27 cellular contexts compared by ENCODE assay signal in the genomic region with DNA sequence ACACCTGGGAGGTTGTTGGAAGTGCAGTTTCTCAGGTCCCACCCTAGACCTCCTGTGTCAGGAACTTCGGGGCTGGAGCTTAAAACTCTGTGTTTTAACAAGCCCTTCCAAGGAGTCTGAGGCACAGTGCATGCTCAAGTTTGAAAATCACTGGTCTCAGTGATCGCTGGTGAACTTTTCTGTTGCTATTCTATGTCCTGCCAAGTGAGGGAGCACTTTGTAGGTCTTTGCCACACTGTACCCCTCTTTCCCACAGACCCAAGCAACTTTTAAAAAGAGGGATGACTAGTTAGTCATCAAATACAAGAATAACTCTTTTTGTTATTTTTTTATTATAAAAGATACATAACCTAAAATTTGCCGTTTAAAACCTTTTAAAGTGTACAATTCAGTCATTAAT.
DNase-seq lines count a peak whose midpoint lies in the region; ATAC-seq and TF ChIP-seq lines count a peak whose summit lies in the region.
"Had no signal": no experiment of that assay in that cellular context is flagged by ENCODE, and none has a peak within 500 bp of the region (broad histone marks: within the 10 kb centered on the region; RNA-seq: fewer than 3 reads in every experiment).

No MANE protein-coding gene starts in this region.

- H3K9me3 ChIP-seq in breast epithelium (peaks cover 7 to 32% of the 10 kb centered on the region in 2 donors), endodermal cell (ENCODE audit: control insufficient read depth, low read length) (peaks cover 33% of the 10 kb centered on the region), Caco-2 (no peaks in the 10 kb centered on the region)

- TF ChIP-seq POLR2A in breast epithelium (IDR thresholded peaks at IDR 0.05), result no peak

- 56 to 77% methylated on average over 2 to 3 of the region's 3 CpGs for WGBS in endodermal cell (ENCODE audit: insufficient coverage in 1 of 2, insufficient read length in 1 of 2), 2 experiments

- H3K9me3 Mint-ChIP-seq in MCF 10A (ENCODE audit: unreplicated experiment) (peaks cover 15% of the 10 kb centered on the region), endodermal cell (peaks cover 55% of the 10 kb centered on the region), type B pancreatic cell (peaks cover 18% of the 10 kb centered on the region), Caco-2 (ENCODE audit: unreplicated experiment) (peaks cover 17% of the 10 kb centered on the region)
- H3K9me3 Mint-ChIP-seq in activated CD8-positive, alpha-beta T cell treated with anti-CD3 and anti-CD28 coated beads, Interleukin-2, amount 10 ng/mL, durations not matched to agents 7 days and 5 days (ENCODE audit: insufficient read depth), result peaks cover 6% of the 10 kb centered on the region

- CTCF ChIA-PET in MCF 10A (lab: Yijun Ruan, JAX) (interaction anchor here (0.5 to 1.0 kb wide), 2 partner anchors 18 to 531 kb away, joined by 3 to 4 read pairs; no protein-coding TSS in a partner anchor), Caco-2 (lab: Charles Lee) (no interaction called here)
- CTCF ChIA-PET in activated CD8-positive, alpha-beta T cell treated with anti-CD3 and anti-CD28 coated beads, Interleukin-2, amount 10 ng/mL, durations not matched to agents 7 days and 5 days (lab: Charles Lee), result no interaction called here

- H3K36me3 ChIP-seq in breast epithelium (no peaks in the 10 kb centered on the region), endodermal cell (ENCODE audit: control insufficient read depth, insufficient read depth, low read length) (no peaks in the 10 kb centered on the region), Caco-2 (ENCODE audit: control insufficient read depth, insufficient read depth, low read length) (no peaks in the 10 kb centered on the region)

- ATAC-seq in activated CD8-positive, alpha-beta T cell treated with anti-CD3 and anti-CD28 coated beads, Interleukin-2, amount 10 ng/mL, durations not matched to agents 7 days and 5 days, result no peak
- no peak for ATAC-seq in HG03045 (IDR thresholded peaks at IDR 0.05; ENCODE audit: unreplicated experiment)
- ATAC-seq: activated T-cell treated with anti-CD3 and anti-CD28 coated beads, Interleukin-2, amount 50 U/mL, for 4 hours; body of pancreas had no signal

- H3K4me1 Mint-ChIP-seq in MCF 10A (ENCODE audit: insufficient read depth, unreplicated experiment) (no peaks in the 10 kb centered on the region), endodermal cell (no peaks in the 10 kb centered on the region), type B pancreatic cell (ENCODE audit: unreplicated experiment) (peaks cover 5% of the 10 kb centered on the region), Caco-2 (ENCODE audit: low read depth, unreplicated experiment) (no peaks in the 10 kb centered on the region)
- no peaks in the 10 kb centered on the region for H3K4me1 Mint-ChIP-seq in activated CD8-positive, alpha-beta T cell treated with anti-CD3 and anti-CD28 coated beads, Interleukin-2, amount 10 ng/mL, durations not matched to agents 7 days and 5 days (ENCODE audit: low read depth)
- H3K4me1 Mint-ChIP-seq: CD8-positive, alpha-beta memory T cell had no signal

- TF ChIP-seq CTCF in MCF 10A (IDR thresholded peaks at IDR 0.05; ENCODE audit: unreplicated experiment) (peak; percentile 15), breast epithelium (IDR thresholded peaks at IDR 0.05) (no peak), endodermal cell (conservative IDR thresholded peaks at IDR 0.05) (peak; percentile 67), type B pancreatic cell (conservative IDR thresholded peaks at IDR 0.05) (peak; percentile 31), Caco-2 (IDR thresholded peaks at IDR 0.05; ENCODE audit: insufficient read depth in 1 of 2, low read depth in 1 of 2, low read length in 1 of 2, severe bottlenecking in 1 of 2, unreplicated experiment in 1 of 2) (peak in 1 of 2 experiments; percentile 15)

- H3K9ac ChIP-seq in endodermal cell (ENCODE audit: extremely low read depth, low read length, poor library complexity, severe bottlenecking), result no peak overlapping the region

- intact Hi-C loops in MCF 10A (cut with micrococcal nuclease) (no loop called here), breast epithelium (cut with DNase I; ENCODE audit: low total_unique reads) (no loop called here), Caco-2 (cut with micrococcal nuclease; ENCODE audit: unreplicated experiment) (no loop called here)

- no peaks in the 10 kb centered on the region for H3K4me1 ChIP-seq in breast epithelium
- H3K4me1 ChIP-seq in endodermal cell (ENCODE audit: control insufficient read depth, insufficient read depth, low read length), result no peaks in the 10 kb centered on the region
- no peaks in the 10 kb centered on the region for H3K4me1 ChIP-seq in Caco-2
- H3K4me1 ChIP-seq: body of pancreas had no signal

- H3K4me3 Mint-ChIP-seq in MCF 10A (ENCODE audit: unreplicated experiment) (no peak overlapping the region), endodermal cell (no peak overlapping the region), type B pancreatic cell (no peak overlapping the region), Caco-2 (ENCODE audit: unreplicated experiment) (no peak overlapping the region)
- H3K4me3 Mint-ChIP-seq in activated CD8-positive, alpha-beta T cell treated with anti-CD3 and anti-CD28 coated beads, Interleukin-2, amount 10 ng/mL, durations not matched to agents 7 days and 5 days, result no peak overlapping the region
- H3K4me3 Mint-ChIP-seq: activated T-cell treated with anti-CD3 and anti-CD28 coated beads, Interleukin-2, amount 50 U/mL, for 4 hours; CD8-positive, alpha-beta memory T cell had no signal

- H3K4me3 ChIP-seq in breast epithelium (no peak overlapping the region), endodermal cell (ENCODE audit: low read length) (no peak overlapping the region), Caco-2 (ENCODE audit: low read depth, low read length) (no peak overlapping the region)
- H3K4me3 ChIP-seq: body of pancreas, skin epidermis had no signal

- no peaks in the 10 kb centered on the region for H3K27me3 ChIP-seq in breast epithelium
- no peaks in the 10 kb centered on the region for H3K27me3 ChIP-seq in endodermal cell (ENCODE audit: control insufficient read depth, insufficient read depth, low read length, poor library complexity, severe bottlenecking)
- H3K27me3 ChIP-seq in Caco-2 (replicated peaks; ENCODE audit: control insufficient read depth, insufficient read depth, low read length), result no peaks in the 10 kb centered on the region
- H3K27me3 ChIP-seq: body of pancreas had no signal

- no peak for DNase-seq in MCF 10A (ENCODE audit: unreplicated experiment)
- no peak for DNase-seq in breast epithelium (ENCODE audit: low spot score in 2 of 2)
- peak; percentile 10 for DNase-seq in NAMALWA (ENCODE audit: low spot score)
- DNase-seq in endodermal cell, result no peak
- no peak for DNase-seq in type B pancreatic cell (ENCODE audit: extremely low spot score, unreplicated experiment)
- no peak for DNase-seq in activated CD8-positive, alpha-beta T cell treated with anti-CD3 and anti-CD28 coated beads, Interleukin-2, amount 10 ng/mL, durations not matched to agents 7 days and 5 days
- no peak for DNase-seq in Caco-2
- DNase-seq: activated CD4-positive, alpha-beta T cell treated with anti-CD3 and anti-CD28 coated beads for 48 hours; activated naive CD4-positive, alpha-beta T cell; activated T-cell treated with anti-CD3 and anti-CD28 coated beads, Interleukin-2, amount 50 U/mL, for 4 hours; AML-193; body of pancreas; CD8-positive, alpha-beta memory T cell; DMS79; head of caudate nucleus; KBM-7; mesendoderm; NCI-H2029 treated with DMSO at 0.1 percent for 48 hours; NCI-H82; occipital lobe; OCI-M1; SHP77 treated with DMSO at 0.1 percent for 48 hours; stimulated activated CD4-positive, alpha-beta T cell treated with anti-CD3 and anti-CD28 coated beads, Interleukin-2, amount 100 ng/mL, for 24 hours; substantia nigra had no signal

- POLR2A ChIA-PET in MCF 10A (lab: Yijun Ruan, JAX) (no interaction called here), Caco-2 (lab: Charles Lee) (no interaction called here)
- POLR2A ChIA-PET in activated CD8-positive, alpha-beta T cell treated with anti-CD3 and anti-CD28 coated beads, Interleukin-2, amount 10 ng/mL, durations not matched to agents 7 days and 5 days (lab: Charles Lee), result no interaction called here

- no peaks in the 10 kb centered on the region for H3K36me3 Mint-ChIP-seq in MCF 10A (ENCODE audit: insufficient read depth, unreplicated experiment)
- H3K36me3 Mint-ChIP-seq in endodermal cell (ENCODE audit: low read depth), result no peaks in the 10 kb centered on the region
- H3K36me3 Mint-ChIP-seq in type B pancreatic cell, result no peaks in the 10 kb centered on the region
- no peaks in the 10 kb centered on the region for H3K36me3 Mint-ChIP-seq in activated CD8-positive, alpha-beta T cell treated with anti-CD3 and anti-CD28 coated beads, Interleukin-2, amount 10 ng/mL, durations not matched to agents 7 days and 5 days (ENCODE audit: low read depth)
- H3K36me3 Mint-ChIP-seq in Caco-2 (ENCODE audit: insufficient read depth, unreplicated experiment), result no peaks in the 10 kb centered on the region

- H3K27ac Mint-ChIP-seq in MCF 10A (ENCODE audit: low read depth, unreplicated experiment) (no peak overlapping the region), endodermal cell (no peak overlapping the region), type B pancreatic cell (no peak overlapping the region), Caco-2 (ENCODE audit: unreplicated experiment) (no peak overlapping the region)
- H3K27ac Mint-ChIP-seq in activated CD8-positive, alpha-beta T cell treated with anti-CD3 and anti-CD28 coated beads, Interleukin-2, amount 10 ng/mL, durations not matched to agents 7 days and 5 days, result no peak overlapping the region
- H3K27ac Mint-ChIP-seq: CD8-positive, alpha-beta memory T cell had no signal

- BruUV-seq in MCF 10A (replicated peaks; lab: Mats Ljungman, UMichigan) (no TSS peak), Caco-2 (replicated peaks; lab: Mats Ljungman, UMichigan) (no TSS peak)

- H3K27ac ChIP-seq in breast epithelium (no peak overlapping the region), endodermal cell (ENCODE audit: low read depth, low read length) (no peak overlapping the region)
- H3K27ac ChIP-seq: body of pancreas, epithelial cell of prostate, skin epidermis had no signal

- H3K27me3 Mint-ChIP-seq in MCF 10A (ENCODE audit: insufficient read depth, unreplicated experiment) (peaks cover 16% of the 10 kb centered on the region), endodermal cell (ENCODE audit: insufficient read depth) (peaks cover 10% of the 10 kb centered on the region), type B pancreatic cell (peaks cover 16% of the 10 kb centered on the region), Caco-2 (ENCODE audit: insufficient read depth, unreplicated experiment) (peaks cover 2% of the 10 kb centered on the region)
- no peaks in the 10 kb centered on the region for H3K27me3 Mint-ChIP-seq in activated CD8-positive, alpha-beta T cell treated with anti-CD3 and anti-CD28 coated beads, Interleukin-2, amount 10 ng/mL, durations not matched to agents 7 days and 5 days (ENCODE audit: low read depth)

Comparison
In these comparisons a context has a peak if more than half of its experiments do, and no peak if none do; other contexts are left out.
1. CTCF ChIP-seq: peak in MCF 10A (single experiment), endodermal cell (single experiment) and type B pancreatic cell (single experiment); none in breast epithelium (0 of 3).